ENCODE assay signal across 9 cellular contexts in genomic region chr3:96813820-96814580, GRCh38. TPM values are rescaled to one million over a fixed set of nuclear protein-coding genes. Genes with fewer than 3 reads are reported as not detected.
A peak's percentile ranks its signal among the peaks of the same experiment; 100 is the strongest.
DNase-seq lines count a peak whose midpoint lies in the region; ATAC-seq and FAIRE-seq lines count a peak whose summit lies in the region.
"Had no signal": no experiment of that assay in that cellular context is flagged by ENCODE, and none has a peak within 500 bp of the region (broad histone marks: within the 10 kb centered on the region; RNA-seq: fewer than 3 reads in every experiment).

No MANE protein-coding gene starts in this region.

- DNase-seq in NCI-H1417 (lab: John Stamatoyannopoulos, UW), result peak; percentile 46 to 82 (median 80)
- no peak for DNase-seq in NCI-H1417 treated with DMSO at 0.1 percent for 48 hours (lab: John Stamatoyannopoulos, UW)
- DNase-seq in LHCN-M2 (ENCODE audit: low read depth), result peak; percentile 5
- DNase-seq in activated CD8-positive, alpha-beta memory T cell treated with anti-CD3 and anti-CD28 coated beads, Interleukin-2, amount 10 ng/mL, durations not matched to agents 7 days and 5 days, result peak; percentile 40
- peak; percentile 54 to 55 for DNase-seq in frontal cortex (ENCODE audit: low spot score in 2 of 2)
- no peak for DNase-seq in effector CD4-positive, alpha-beta T cell
- DNase-seq: DND-41 had no signal

- H3K4me1 ChIP-seq in neuron (ENCODE audit: insufficient read depth, low read length), result peaks cover 8% of the 10 kb centered on the region

- H2AFZ ChIP-seq in neuron (ENCODE audit: low read depth, low read length), result peak overlapping the region; percentile 92

- peaks cover 34% of the 10 kb centered on the region for H3K27me3 Mint-ChIP-seq in activated CD8-positive, alpha-beta memory T cell treated with anti-CD3 and anti-CD28 coated beads, Interleukin-2, amount 10 ng/mL, durations not matched to agents 7 days and 5 days

- ATAC-seq in GM21737 (IDR thresholded peaks at IDR 0.05; ENCODE audit: unreplicated experiment), result peak; percentile 14
- peak; percentile 14 for ATAC-seq in activated CD8-positive, alpha-beta memory T cell treated with anti-CD3 and anti-CD28 coated beads, Interleukin-2, amount 10 ng/mL, durations not matched to agents 7 days and 5 days

- H3K27me3 ChIP-seq in neuron (ENCODE audit: insufficient read depth, low read length), result peaks cover 4% of the 10 kb centered on the region

- FAIRE-seq in frontal cortex (lab: Jason Lieb, UNC), result no peak

- H3K9me3 ChIP-seq in neuron (ENCODE audit: low read length), result no peaks in the 10 kb centered on the region

- no peaks in the 10 kb centered on the region for H3K9me3 Mint-ChIP-seq in activated CD8-positive, alpha-beta memory T cell treated with anti-CD3 and anti-CD28 coated beads, Interleukin-2, amount 10 ng/mL, durations not matched to agents 7 days and 5 days (ENCODE audit: low read depth)

- CTCF ChIA-PET in activated CD8-positive, alpha-beta memory T cell treated with anti-CD3 and anti-CD28 coated beads, Interleukin-2, amount 10 ng/mL, durations not matched to agents 7 days and 5 days (lab: Charles Lee), result interaction anchor here (1.0 kb wide), 1 partner anchor 9 kb away, joined by 3 read pairs; no protein-coding TSS in a partner anchor

- peak overlapping the region; percentile 60 for H3K4me3 ChIP-seq in neuron (ENCODE audit: low read length)

- H3K36me3 ChIP-seq in neuron (ENCODE audit: insufficient read depth, low read length), result no peaks in the 10 kb centered on the region

- peaks cover 12% of the 10 kb centered on the region for H3K4me1 Mint-ChIP-seq in activated CD8-positive, alpha-beta memory T cell treated with anti-CD3 and anti-CD28 coated beads, Interleukin-2, amount 10 ng/mL, durations not matched to agents 7 days and 5 days

- peak overlapping the region; percentile 18 for H3K4me3 Mint-ChIP-seq in activated CD8-positive, alpha-beta memory T cell treated with anti-CD3 and anti-CD28 coated beads, Interleukin-2, amount 10 ng/mL, durations not matched to agents 7 days and 5 days

- no peak overlapping the region for H3K27ac Mint-ChIP-seq in activated CD8-positive, alpha-beta memory T cell treated with anti-CD3 and anti-CD28 coated beads, Interleukin-2, amount 10 ng/mL, durations not matched to agents 7 days and 5 days

- no peaks in the 10 kb centered on the region for H3K36me3 Mint-ChIP-seq in activated CD8-positive, alpha-beta memory T cell treated with anti-CD3 and anti-CD28 coated beads, Interleukin-2, amount 10 ng/mL, durations not matched to agents 7 days and 5 days

RNA-seq across cellular contexts. Expression of gene EPHA6, which starts 0.4 kb away (rescaled TPM):
- total RNA-seq in LHCN-M2 (2014; rRNA removed) (not detected in 2 replicates), frontal cortex (64.8 TPM)
- not detected for polyA plus RNA-seq in LHCN-M2 (2012)
- total RNA-seq in activated CD8-positive, alpha-beta memory T cell treated with anti-CD3 and anti-CD28 coated beads, Interleukin-2, amount 10 ng/mL, durations not matched to agents 7 days and 5 days, result not detected

Comparison
In these comparisons a context has a peak if more than half of its experiments do, and no peak if none do; other contexts are left out.
1. DNase-seq: peak in NCI-H1417 (3 of 3), LHCN-M2 (single experiment), activated CD8-positive, alpha-beta memory T cell treated with anti-CD3 and anti-CD28 coated beads, Interleukin-2, amount 10 ng/mL, durations not matched to agents 7 days and 5 days (single experiment) and frontal cortex (2 of 2); none in NCI-H1417 treated with DMSO at 0.1 percent for 48 hours (single experiment) and effector CD4-positive, alpha-beta T cell (single experiment).
2. RNA of gene EPHA6, which starts 0.4 kb away (total RNA-seq): 64.8 TPM in frontal cortex (single experiment); not detected in LHCN-M2 and not detected in activated CD8-positive, alpha-beta memory T cell treated with anti-CD3 and anti-CD28 coated beads, Interleukin-2, amount 10 ng/mL, durations not matched to agents 7 days and 5 days; every median in the first group is over 10 times any median in the second.